12 cellular contexts compared by ENCODE assay signal in genomic region chr1:180954766-180955165, GRCh38. TPM values are rescaled to one million over a fixed set of nuclear protein-coding genes. Genes with fewer than 3 reads are reported as not detected.
DNase-seq lines count a peak whose midpoint lies in the region; ATAC-seq, FAIRE-seq and TF ChIP-seq lines count a peak whose summit lies in the region.
"Had no signal": no experiment of that assay in that cellular context is flagged by ENCODE, and none has a peak within 500 bp of the region (broad histone marks: within the 10 kb centered on the region; RNA-seq: fewer than 3 reads in every experiment).

No MANE protein-coding gene starts in this region.

- no peaks in the 10 kb centered on the region for H3F3A ChIP-seq in DOHH2 (ENCODE audit: control insufficient read depth, insufficient read depth)

- no peak for TF ChIP-seq EP300 in A549 (IDR thresholded peaks at IDR 0.05)

- no peaks in the 10 kb centered on the region for H3K36me3 Mint-ChIP-seq in naive B cell
- H3K36me3 Mint-ChIP-seq in osteocyte (ENCODE audit: unreplicated experiment), result peaks cover 11% of the 10 kb centered on the region

- H3K27ac ChIP-seq in A549 (peak overlapping the region; percentile 87 to 96), DOHH2 (ENCODE audit: low read depth, low read length) (no peak overlapping the region), brain microvascular endothelial cell (no peak overlapping the region)

- CTCF ChIA-PET in A549 (lab: Yijun Ruan, JAX), result interaction anchor here (0.8 to 2.2 kb wide), 2 partner anchors 188 kb away, joined by 4 to 8 read pairs; no protein-coding TSS in a partner anchor

- WGBS in A549 (ENCODE audit: missing lambda C conversion rate), result 94% methylated on average over 12 of the region's 12 CpGs

- no peak for FAIRE-seq in A549 (lab: Jason Lieb, UNC)
- FAIRE-seq: bronchial epithelial cell, D721Med had no signal

- ATAC-seq in A549 (peak in 1 of 2 experiments; percentile 2; a peak in 1 of 6 replicates), naive B cell (ENCODE audit: low read depth in 2 of 2) (no peak)

- in situ Hi-C loops in brain microvascular endothelial cell (cut with HindIII; ENCODE audit: low pct_ligation_motif_present, low sequenced_read_pairs), result no loop called here
- in situ Hi-C loops in GM13977 (cut with MboI; ENCODE audit: low pct_unique_long_range_greater_than_20kb, low sequenced_read_pairs, unreplicated experiment), result no loop called here

- H3K4me3 ChIP-seq in A549 (peak overlapping the region; percentile 67), DOHH2 (ENCODE audit: low read length) (peak overlapping the region; percentile 81), brain microvascular endothelial cell (ENCODE audit: low read depth, low read length) (peak overlapping the region; percentile 55)

- H3K9me3 Mint-ChIP-seq in naive B cell, result no peaks in the 10 kb centered on the region
- no peaks in the 10 kb centered on the region for H3K9me3 Mint-ChIP-seq in osteocyte (ENCODE audit: unreplicated experiment)
- H3K9me3 Mint-ChIP-seq: type B pancreatic cell had no signal

- peaks cover 8% of the 10 kb centered on the region; the same call in 2 of the 3 replicates for H3K4me1 ChIP-seq in A549
- peaks cover 16% of the 10 kb centered on the region for H3K4me1 ChIP-seq in DOHH2 (ENCODE audit: control insufficient read depth, low read length)

- TF ChIP-seq POLR2A in A549 (IDR thresholded peaks at IDR 0.05; ENCODE audit: low read length), result no peak

- H3K9me2 ChIP-seq in DOHH2 (replicated peaks; ENCODE audit: control insufficient read depth, low read length), result no peaks in the 10 kb centered on the region

- TF ChIP-seq CTCF in A549 (IDR thresholded peaks at IDR 0.05) (no peak), DOHH2 (IDR thresholded peaks at IDR 0.05; ENCODE audit: low read depth, low read length, poor library complexity, severe bottlenecking) (no peak), brain microvascular endothelial cell (IDR thresholded peaks at IDR 0.05; ENCODE audit: low read depth, low read length, missing control alignments) (no peak), GM13977 (IDR thresholded peaks at IDR 0.05; ENCODE audit: extremely low read depth, insufficient read depth, missing control alignments) (no peak), osteocyte (IDR thresholded peaks at IDR 0.05) (no peak)

- TF ChIP-seq RAD21 in A549 (conservative IDR thresholded peaks at IDR 0.05 in 1 of 2, IDR thresholded peaks at IDR 0.05 in 1 of 2), result no peak

- H3K79me2 ChIP-seq in DOHH2 (ENCODE audit: control insufficient read depth, low read length), result no peaks in the 10 kb centered on the region

- no peaks in the 10 kb centered on the region for H4K20me1 ChIP-seq in DOHH2 (ENCODE audit: control insufficient read depth, insufficient read depth, low read depth, low read length)

- H3K27me3 ChIP-seq in DOHH2 (ENCODE audit: control insufficient read depth, low read length), result no peaks in the 10 kb centered on the region
- H3K27me3 ChIP-seq in brain microvascular endothelial cell (replicated peaks), result no peaks in the 10 kb centered on the region

- H3K27ac Mint-ChIP-seq in naive B cell, result peak overlapping the region in 1 of 6 donors; percentile 21
- H3K27ac Mint-ChIP-seq in osteocyte (ENCODE audit: unreplicated experiment), result no peak overlapping the region
- H3K27ac Mint-ChIP-seq: type B pancreatic cell had no signal

- H3K9me3 ChIP-seq in A549, result no peaks in the 10 kb centered on the region
- no peaks in the 10 kb centered on the region for H3K9me3 ChIP-seq in DOHH2 (ENCODE audit: control insufficient read depth, insufficient read depth, low read length)

- H3K27me3 Mint-ChIP-seq in naive B cell, result no peaks in the 10 kb centered on the region
- no peaks in the 10 kb centered on the region for H3K27me3 Mint-ChIP-seq in osteocyte (ENCODE audit: unreplicated experiment)
- H3K27me3 Mint-ChIP-seq: type B pancreatic cell had no signal

- H3K4me2 ChIP-seq in A549 (peak overlapping the region; percentile 90), DOHH2 (ENCODE audit: low read length) (peak overlapping the region; percentile 90; the same call in 1 of the 2 replicates)

- DNase-seq in A549 (ENCODE audit: low read depth in 1 of 2, low spot score in 1 of 2) (no peak), brain microvascular endothelial cell (no peak), naive B cell (no peak), GM13977 (ENCODE audit: low spot score) (no peak), DMS53 (lab: John Stamatoyannopoulos, UW) (no peak), NCI-H82 (lab: John Stamatoyannopoulos, UW) (no peak), osteocyte (ENCODE audit: extremely low spot score, unreplicated experiment) (no peak)
- DNase-seq: NCI-H1105 had no signal

- H3K36me3 ChIP-seq in DOHH2 (ENCODE audit: control insufficient read depth, low read length) (no peaks in the 10 kb centered on the region), brain microvascular endothelial cell (replicated peaks) (no peaks in the 10 kb centered on the region)

- H3K4me3 Mint-ChIP-seq in naive B cell (peak overlapping the region in 7 of 8 donors; percentile 56 to 84 (median 76)), osteocyte (ENCODE audit: unreplicated experiment) (no peak overlapping the region)
- H3K4me3 Mint-ChIP-seq: type B pancreatic cell had no signal

- peaks cover 5 to 10% (median 8%) of the 10 kb centered on the region in 3 donors for H3K4me1 Mint-ChIP-seq in naive B cell
- H3K4me1 Mint-ChIP-seq in osteocyte (ENCODE audit: unreplicated experiment), result peaks cover 17% of the 10 kb centered on the region

- POLR2A ChIA-PET in A549 (lab: Yijun Ruan, JAX), result no interaction called here

TF ChIP-seq in A549, 52 proteins besides CTCF, POLR2A, EP300 and RAD21:
- TF ChIP-seq CBX2 (IDR thresholded peaks at IDR 0.05; ENCODE audit: borderline replicate concordance, low read depth) (no peak), NR3C1 (IDR thresholded peaks at IDR 0.05) (no peak), BHLHE40 (IDR thresholded peaks at IDR 0.05; ENCODE audit: low read depth, low read length) (no peak), MAX (IDR thresholded peaks at IDR 0.05) (no peak), KDM5A (IDR thresholded peaks at IDR 0.05) (no peak), CBX8 (IDR thresholded peaks at IDR 0.05) (no peak), RARB (CRISPR knock-in tag; IDR thresholded peaks at IDR 0.05) (no peak), KDM1A (IDR thresholded peaks at IDR 0.05; ENCODE audit: low read depth) (no peak), CHD2 (IDR thresholded peaks at IDR 0.05; ENCODE audit: low read length, partially characterized antibody) (no peak), HEYL (CRISPR knock-in tag; IDR thresholded peaks at IDR 0.05) (no peak), NFE2L2 (conservative IDR thresholded peaks at IDR 0.05; ENCODE audit: low read length) (no peak), GATA3 (IDR thresholded peaks at IDR 0.05; ENCODE audit: borderline replicate concordance) (no peak), HOXB5 (CRISPR knock-in tag; IDR thresholded peaks at IDR 0.05) (no peak), RFX5 (IDR thresholded peaks at IDR 0.05) (no peak)

RNA-seq across cellular contexts. Expression of gene KIAA1614, which starts 42.1 kb away (rescaled TPM):
- 0.25 and 0.30 TPM in 2 replicates for polyA plus RNA-seq in A549 (2011; rRNA removed)
- polyA plus RNA-seq in A549 (2012; cell fraction: cytosol; rRNA removed), result 0.35 and 0.44 TPM in 2 replicates
- polyA plus RNA-seq in A549 (2012; cell fraction: nucleus; rRNA removed), result 1.1 and 1.5 TPM in 2 replicates
- polyA plus RNA-seq in A549 (2017; fragmentation: RNase III; extraction: RNeasy Plus Mini Kit Qiagen cat#74134 plus additional on column Dnase treatment), result 0.53 to 0.84 TPM (median 0.64 TPM) in 3 replicates
- 0.45 and 0.58 TPM in 2 replicates for polyA minus RNA-seq in A549 (2011; rRNA and poly(A)+ RNA removed)
- polyA plus RNA-seq in naive B cell (ENCODE audit: low read depth in 6 of 6), result under 1 TPM in 1 of 6 donors, not detected in 5; 0.03 TPM
- 6.6 and 8.4 TPM in 2 replicates for total RNA-seq in osteocyte

Comparison
In these comparisons a context has a peak if more than half of its experiments do, and no peak if none do; other contexts are left out.
1. H3K27ac ChIP-seq: peak in A549 (2 of 2); none in DOHH2 (single experiment) and brain microvascular endothelial cell (single experiment).
2. Peak in every context shown above with its lines, with median percentiles within 50 percentile points of each other: H3K4me3 ChIP-seq.